Comparison of ENCODE assay signal across 8 cellular contexts in the genomic region with DNA sequence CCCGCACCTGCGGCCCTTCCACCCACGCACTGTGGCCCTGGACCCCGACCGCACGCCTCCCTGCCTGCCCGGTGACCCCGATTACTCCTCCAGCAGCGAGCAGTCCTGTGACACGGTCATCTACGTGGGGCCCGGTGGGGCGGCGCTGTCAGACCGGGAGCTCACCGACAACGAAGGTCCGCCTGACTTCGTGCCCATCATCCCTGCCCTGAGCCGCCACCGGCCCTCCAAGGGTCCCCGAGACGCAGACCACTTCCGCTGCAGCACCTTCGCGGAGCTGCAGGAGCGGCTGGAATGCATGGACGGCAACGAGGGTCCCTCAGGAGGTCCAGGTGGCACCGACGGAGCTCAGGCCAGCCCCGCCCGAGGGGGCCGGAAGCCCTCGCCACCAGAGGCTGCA. TPM values are rescaled to one million over a fixed set of nuclear protein-coding genes. Genes with fewer than 3 reads are reported as not detected.
"Had no signal": no experiment of that assay in that cellular context is flagged by ENCODE, and none has a peak within 500 bp of the region (broad histone marks: within the 10 kb centered on the region; RNA-seq: fewer than 3 reads in every experiment).

No MANE protein-coding gene starts in this region.

- H3K9ac ChIP-seq: GM23248 had no signal

- H3K27ac ChIP-seq: GM23248 had no signal

- H2AFZ ChIP-seq: GM23248 had no signal

- H3K9me3 ChIP-seq: HAP-1 had no signal

- H3K4me3 ChIP-seq: GM23248, HAP-1, K562 had no signal

- ATAC-seq: HCT116, K562 had no signal

- DNase-seq: GM23248, GOT3, H7, IMR-90, KG1 had no signal

RNA-seq across cellular contexts. Expression of a gene that starts 36.7 kb away (rescaled TPM):
- polyA plus RNA-seq: GM23248, IMR-90, K562 had no signal
